Comparison of ENCODE assay signal across 9 cellular contexts in genomic region chr12:9760699-9761406, GRCh38. TPM values are rescaled to one million over a fixed set of nuclear protein-coding genes. Genes with fewer than 3 reads are reported as not detected.
DNase-seq lines count a peak whose midpoint lies in the region; ATAC-seq and TF ChIP-seq lines count a peak whose summit lies in the region.
"Had no signal": no experiment of that assay in that cellular context is flagged by ENCODE, and none has a peak within 500 bp of the region (broad histone marks: within the 10 kb centered on the region; RNA-seq: fewer than 3 reads in every experiment).

Gene CD69 (minus strand): TSS chr12:9760901. CDS start chr12:9760820, 81 bp downstream.

- peak in 1 of 2 donors; percentile 68 for TF ChIP-seq POLR2A in suprapubic skin (IDR thresholded peaks at IDR 0.05)

- H3K4me3 ChIP-seq in suprapubic skin = peak within 1 kb of the TSS; percentile 36

- TF ChIP-seq CTCF in CD14-positive monocyte (IDR thresholded peaks at IDR 0.05) (no peak), suprapubic skin (IDR thresholded peaks at IDR 0.05) (no peak)

- H3K4me1 ChIP-seq in suprapubic skin = no peaks in the 10 kb centered on the region

- intact Hi-C loops in CD14-positive monocyte (cut with micrococcal nuclease) = no loop called here

- 60% methylated on average over 6 of the region's 6 CpGs for WGBS in suprapubic skin

- DNase-seq in CD14-positive monocyte (ENCODE audit: low spot score) (peak; percentile 57), NCI-H526 treated with DMSO at 0.1 percent for 48 hours (lab: John Stamatoyannopoulos, UW) (peak; percentile 69), activated T-cell treated with anti-CD3 and anti-CD28 coated beads for 48 hours (ENCODE audit: low read depth) (peak; percentile 64), medulla oblongata (ENCODE audit: extremely low spot score) (peak; percentile 74), suprapubic skin (ENCODE audit: low spot score in 2 of 2) (no peak), HT-29 (ENCODE audit: low spot score) (no peak), DMS 273 treated with DMSO at 0.1 percent for 48 hours (lab: John Stamatoyannopoulos, UW) (no peak)

- H3K9me3 ChIP-seq in suprapubic skin = no peaks in the 10 kb centered on the region

- peak within 1 kb of the TSS; percentile 68 to 76 for H3K4me3 Mint-ChIP-seq in CD14-positive monocyte

- H3K27ac Mint-ChIP-seq in CD14-positive monocyte = peak within 1 kb of the TSS; percentile 79 to 94 (median 86)

- peaks cover 4 to 9% (median 5%) of the 10 kb centered on the region in 3 donors for H3K27me3 Mint-ChIP-seq in CD14-positive monocyte (ENCODE audit: low read depth in 3 of 3)

- H3K4me1 Mint-ChIP-seq in CD14-positive monocyte = peaks cover 63% of the 10 kb centered on the region

- H3K36me3 ChIP-seq in suprapubic skin = no peaks in the 10 kb centered on the region

- H3K27me3 ChIP-seq in suprapubic skin = no peaks in the 10 kb centered on the region

- peak within 1 kb of the TSS; percentile 23 for H3K27ac ChIP-seq in suprapubic skin
- H3K27ac ChIP-seq: epithelial cell of prostate had no signal

- TF ChIP-seq EP300 in suprapubic skin (IDR thresholded peaks at IDR 0.05) = no peak

- peaks cover 0 to 2% of the 10 kb centered on the region in 2 donors for H3K36me3 Mint-ChIP-seq in CD14-positive monocyte

- ATAC-seq in GM21423 (IDR thresholded peaks at IDR 0.05; ENCODE audit: unreplicated experiment) = peak; percentile 44

- H3K9me3 Mint-ChIP-seq in CD14-positive monocyte = no peaks in the 10 kb centered on the region

RNA-seq across cellular contexts. Expression of gene CD69, which starts in this region (rescaled TPM):
- 1 to 10 TPM; 5.8 to 6.0 TPM for polyA plus RNA-seq in CD14-positive monocyte
- total RNA-seq in suprapubic skin = 1 to 10 TPM in 3 of 4 donors, under 1 TPM in 1; 0.93 to 2.7 (median 1.7) TPM
- total RNA-seq in HT-29 (2014; rRNA removed; shearing (Covaris generic)) = not detected in 2 replicates

Comparison
In these comparisons a context has a peak if more than half of its experiments do, and no peak if none do; other contexts are left out.
1. DNase-seq: peak in CD14-positive monocyte (single experiment), NCI-H526 treated with DMSO at 0.1 percent for 48 hours (single experiment), activated T-cell treated with anti-CD3 and anti-CD28 coated beads for 48 hours (single experiment) and medulla oblongata (single experiment); none in suprapubic skin (0 of 2), HT-29 (single experiment) and DMS 273 treated with DMSO at 0.1 percent for 48 hours (single experiment).